In genomic region chr15:60374628-60375081, GRCh38 we compare ENCODE assay signal across 1 cellular context.
TF ChIP-seq lines count a peak whose summit lies in the region.

No MANE protein-coding gene starts in this region.

TF ChIP-seq in HEK293, 187 proteins besides CTCF, POLR2A, EP300 and RAD21 (continued from another document):
- TF ChIP-seq PRDM10 (tag by site-specific recombination; IDR thresholded peaks at IDR 0.05) = peak; percentile 75; the same call in 1 of the 2 replicates
- TF ChIP-seq ZSCAN4 (tag by site-specific recombination; IDR thresholded peaks at IDR 0.05) = no peak
- TF ChIP-seq IKZF3 (tag by site-specific recombination; IDR thresholded peaks at IDR 0.05) = peak; percentile 81
- TF ChIP-seq ZNF521 (tag by site-specific recombination; IDR thresholded peaks at IDR 0.05) = no peak
- TF ChIP-seq ZNF837 (tag by site-specific recombination; IDR thresholded peaks at IDR 0.05) = peak; percentile 87; the same call in 1 of the 2 replicates
- TF ChIP-seq ZNF404 (tag by site-specific recombination; IDR thresholded peaks at IDR 0.05) = no peak
- TF ChIP-seq ZNF639 (tag by site-specific recombination; IDR thresholded peaks at IDR 0.05) = 0 out of 2 replicates have a peak, but pooled peaks have one; percentile 35
- no peak for TF ChIP-seq ZFHX2 (tag by site-specific recombination; conservative IDR thresholded peaks at IDR 0.05)
- peak; percentile 66 for TF ChIP-seq ZNF629 (tag by site-specific recombination; IDR thresholded peaks at IDR 0.05)
- TF ChIP-seq ZNF704 (tag by site-specific recombination; IDR thresholded peaks at IDR 0.05) = no peak
- no peak for TF ChIP-seq ZNF292 (tag by site-specific recombination; IDR thresholded peaks at IDR 0.05; ENCODE audit: borderline replicate concordance, low read depth)
- TF ChIP-seq ZNF600 (tag by site-specific recombination; IDR thresholded peaks at IDR 0.05) = peak; percentile 97
- TF ChIP-seq ZSCAN23 (tag by site-specific recombination; IDR thresholded peaks at IDR 0.05) = no peak
- TF ChIP-seq ZNF768 (tag by site-specific recombination; IDR thresholded peaks at IDR 0.05) = no peak
- TF ChIP-seq KLF17 (tag by site-specific recombination; IDR thresholded peaks at IDR 0.05) = peak; percentile 63; the same call in 1 of the 2 replicates
- peak; percentile 62; the same call in 1 of the 2 replicates for TF ChIP-seq ZNF18 (tag by site-specific recombination; IDR thresholded peaks at IDR 0.05)
- peak; percentile 34; the same call in 1 of the 2 replicates for TF ChIP-seq ZEB2 (tag by site-specific recombination; IDR thresholded peaks at IDR 0.05)
- TF ChIP-seq ZNF580 (tag by site-specific recombination; IDR thresholded peaks at IDR 0.05) = no peak
- no peak for TF ChIP-seq HOXD13 (CRISPR knock-in tag; IDR thresholded peaks at IDR 0.05; ENCODE audit: borderline replicate concordance)
- peak; percentile 77 for TF ChIP-seq PRDM1 (tag by site-specific recombination; IDR thresholded peaks at IDR 0.05)
- no peak for TF ChIP-seq ZNF664 (tag by site-specific recombination; IDR thresholded peaks at IDR 0.05)
